Comparison of ENCODE assay signal across 34 cellular contexts in genomic region chrX:106038625-106039024, GRCh38. TPM values are rescaled to one million over a fixed set of nuclear protein-coding genes. Genes with fewer than 3 reads are reported as not detected.
"Had no signal": no experiment of that assay in that cellular context is flagged by ENCODE, and none has a peak within 500 bp of the region (broad histone marks: within the 10 kb centered on the region; RNA-seq: fewer than 3 reads in every experiment).

Gene SERPINA7 (minus strand): TSS chrX:106038727. CDS start chrX:106037058, 1,669 bp downstream.

- H3K4me3 Mint-ChIP-seq: mesothelial cell of epicardium; naive thymus-derived CD4-positive, alpha-beta T cell; natural killer cell treated with Interleukin-12 subunit alpha and Interleukin-12 subunit beta and Interleukin-15 and Interleukin-18, amount 100 ng/mL, for 72 hours; stimulated activated memory B cell treated with anti-CD40 and anti-IgM and Interleukin-4, amounts not matched to agents 10 μg/mL and 1 μg/mL and 100 μg/mL, for 72 hours; stimulated activated naive CD8-positive, alpha-beta T cell treated with anti-CD3 and anti-CD28 coated beads, Interleukin-15, amount 100 ng/mL, for 72 hours had no signal

- H3K27ac ChIP-seq: heart left ventricle, left lung, ovary, prostate gland, sigmoid colon, tibial nerve, upper lobe of left lung, vagina had no signal

- ATAC-seq: heart left ventricle; left lung; naive thymus-derived CD4-positive, alpha-beta T cell; natural killer cell treated with Interleukin-12 subunit alpha and Interleukin-12 subunit beta and Interleukin-15 and Interleukin-18, amount 100 ng/mL, for 72 hours; right cardiac atrium; stimulated activated memory B cell treated with anti-CD40 and anti-IgM and Interleukin-4, amounts not matched to agents 10 μg/mL and 1 μg/mL and 100 μg/mL, for 72 hours; stimulated activated naive CD8-positive, alpha-beta T cell treated with anti-CD3 and anti-CD28 coated beads, Interleukin-15, amount 100 ng/mL, for 72 hours had no signal

- H3K4me1 ChIP-seq: heart left ventricle, left lung, prostate gland, sigmoid colon, tibial nerve, upper lobe of left lung, vagina had no signal

- H3K27me3 Mint-ChIP-seq: naive thymus-derived CD4-positive, alpha-beta T cell; stimulated activated memory B cell treated with anti-CD40 and anti-IgM and Interleukin-4, amounts not matched to agents 10 μg/mL and 1 μg/mL and 100 μg/mL, for 72 hours; stimulated activated naive CD8-positive, alpha-beta T cell treated with anti-CD3 and anti-CD28 coated beads, Interleukin-15, amount 100 ng/mL, for 72 hours had no signal

- H3K36me3 ChIP-seq: heart left ventricle, left lung, ovary, prostate gland, sigmoid colon, tibial nerve, upper lobe of left lung, vagina had no signal

- H3K27me3 ChIP-seq: ovary, sigmoid colon, upper lobe of left lung, vagina had no signal

- H3K4me1 Mint-ChIP-seq: mesothelial cell of epicardium; stimulated activated memory B cell treated with anti-CD40 and anti-IgM and Interleukin-4, amounts not matched to agents 10 μg/mL and 1 μg/mL and 100 μg/mL, for 72 hours; stimulated activated naive CD8-positive, alpha-beta T cell treated with anti-CD3 and anti-CD28 coated beads, Interleukin-15, amount 100 ng/mL, for 72 hours had no signal

- H3K36me3 Mint-ChIP-seq: mesothelial cell of epicardium; naive thymus-derived CD4-positive, alpha-beta T cell; natural killer cell treated with Interleukin-12 subunit alpha and Interleukin-12 subunit beta and Interleukin-15 and Interleukin-18, amount 100 ng/mL, for 72 hours; stimulated activated memory B cell treated with anti-CD40 and anti-IgM and Interleukin-4, amounts not matched to agents 10 μg/mL and 1 μg/mL and 100 μg/mL, for 72 hours had no signal

- H3K9me3 Mint-ChIP-seq: stimulated activated memory B cell treated with anti-CD40 and anti-IgM and Interleukin-4, amounts not matched to agents 10 μg/mL and 1 μg/mL and 100 μg/mL, for 72 hours; stimulated activated naive CD8-positive, alpha-beta T cell treated with anti-CD3 and anti-CD28 coated beads, Interleukin-15, amount 100 ng/mL, for 72 hours had no signal

- H3K9me3 ChIP-seq: heart left ventricle, left lung, ovary, prostate gland, sigmoid colon, tibial nerve, upper lobe of left lung, vagina had no signal

- DNase-seq: heart left ventricle; islet precursor cell; left lung; mesendoderm; naive thymus-derived CD4-positive, alpha-beta T cell; ovary; posterior cingulate gyrus; retina; right cardiac atrium; sigmoid colon; stimulated activated CD4-positive, alpha-beta T cell treated with anti-CD3 and anti-CD28 coated beads, Interleukin-1b, Interleukin-23, amount 100 ng/mL, for 48 hours; stimulated activated CD4-positive, alpha-beta T cell treated with anti-CD3 and anti-CD28 coated beads, Interleukin-2, amount 100 ng/mL, for 48 hours; stimulated activated CD4-positive, alpha-beta T cell treated with anti-CD3 and anti-CD28 coated beads, Interleukin-4, amount 100 ng/mL, for 4 hours; stimulated activated CD8-positive, alpha-beta memory T cell treated with anti-CD3 and anti-CD28 coated beads, Interleukin-4, amount 100 ng/mL, for 48 hours; stimulated activated naive CD4-positive, alpha-beta T cell treated with Interleukin-2 at 50 U/mL for 16 hours; stimulated activated naive CD8-positive, alpha-beta T cell treated with anti-CD3 and anti-CD28 coated beads, Interleukin-15, amount 100 ng/mL, for 72 hours; substantia nigra; upper lobe of left lung had no signal

- H3K27ac Mint-ChIP-seq: mesothelial cell of epicardium; naive thymus-derived CD4-positive, alpha-beta T cell; natural killer cell treated with Interleukin-12 subunit alpha and Interleukin-12 subunit beta and Interleukin-15 and Interleukin-18, amount 100 ng/mL, for 72 hours; stimulated activated memory B cell treated with anti-CD40 and anti-IgM and Interleukin-4, amounts not matched to agents 10 μg/mL and 1 μg/mL and 100 μg/mL, for 72 hours; stimulated activated naive CD8-positive, alpha-beta T cell treated with anti-CD3 and anti-CD28 coated beads, Interleukin-15, amount 100 ng/mL, for 72 hours had no signal

- H3K4me3 ChIP-seq: heart left ventricle, left lung, lung, ovary, prostate gland, sigmoid colon, smooth muscle cell, tibial nerve, upper lobe of left lung, vagina had no signal

RNA-seq across cellular contexts. Expression of gene SERPINA7, which starts in this region (rescaled TPM):
- total RNA-seq: heart left ventricle; kidney epithelial cell; left lung; lower leg skin; lung; mesothelial cell of epicardium; mononuclear cell; myocyte; naive thymus-derived CD4-positive, alpha-beta T cell; natural killer cell treated with Interleukin-12 subunit alpha and Interleukin-12 subunit beta and Interleukin-15 and Interleukin-18, amount 100 ng/mL, for 72 hours; omental fat pad; prostate gland; right cardiac atrium; sigmoid colon; smooth muscle cell; temporal lobe; tibial nerve; urinary bladder; vagina had no signal
- polyA plus RNA-seq: heart left ventricle; lung; naive thymus-derived CD4-positive, alpha-beta T cell; neural cell; right cardiac atrium; sigmoid colon; smooth muscle cell had no signal
